ENCODE assay signal across 1 cellular context in the genomic region with DNA sequence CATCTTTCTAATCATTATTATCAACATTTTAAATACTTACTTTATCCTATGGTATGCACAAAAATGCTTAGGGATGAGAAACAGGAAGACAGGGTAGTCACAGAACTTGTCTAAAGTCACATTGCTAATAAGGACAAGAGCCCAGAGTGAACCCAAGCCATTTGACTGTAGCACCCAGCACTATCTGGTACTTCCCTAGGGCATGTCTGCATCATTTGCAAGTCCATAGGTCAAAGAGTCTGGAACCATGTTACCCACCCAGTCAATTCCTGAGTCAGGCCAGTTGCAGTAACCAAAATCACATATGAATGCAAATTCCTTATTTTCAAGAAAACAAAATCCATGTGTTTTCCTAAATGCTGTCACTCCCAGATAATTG.
TF ChIP-seq lines count a peak whose summit lies in the region.

No MANE protein-coding gene starts in this region.

TF ChIP-seq in HepG2, 621 proteins besides CTCF, POLR2A, EP300 and RAD21 (continued from another document):
- TF ChIP-seq, protein P1, sequence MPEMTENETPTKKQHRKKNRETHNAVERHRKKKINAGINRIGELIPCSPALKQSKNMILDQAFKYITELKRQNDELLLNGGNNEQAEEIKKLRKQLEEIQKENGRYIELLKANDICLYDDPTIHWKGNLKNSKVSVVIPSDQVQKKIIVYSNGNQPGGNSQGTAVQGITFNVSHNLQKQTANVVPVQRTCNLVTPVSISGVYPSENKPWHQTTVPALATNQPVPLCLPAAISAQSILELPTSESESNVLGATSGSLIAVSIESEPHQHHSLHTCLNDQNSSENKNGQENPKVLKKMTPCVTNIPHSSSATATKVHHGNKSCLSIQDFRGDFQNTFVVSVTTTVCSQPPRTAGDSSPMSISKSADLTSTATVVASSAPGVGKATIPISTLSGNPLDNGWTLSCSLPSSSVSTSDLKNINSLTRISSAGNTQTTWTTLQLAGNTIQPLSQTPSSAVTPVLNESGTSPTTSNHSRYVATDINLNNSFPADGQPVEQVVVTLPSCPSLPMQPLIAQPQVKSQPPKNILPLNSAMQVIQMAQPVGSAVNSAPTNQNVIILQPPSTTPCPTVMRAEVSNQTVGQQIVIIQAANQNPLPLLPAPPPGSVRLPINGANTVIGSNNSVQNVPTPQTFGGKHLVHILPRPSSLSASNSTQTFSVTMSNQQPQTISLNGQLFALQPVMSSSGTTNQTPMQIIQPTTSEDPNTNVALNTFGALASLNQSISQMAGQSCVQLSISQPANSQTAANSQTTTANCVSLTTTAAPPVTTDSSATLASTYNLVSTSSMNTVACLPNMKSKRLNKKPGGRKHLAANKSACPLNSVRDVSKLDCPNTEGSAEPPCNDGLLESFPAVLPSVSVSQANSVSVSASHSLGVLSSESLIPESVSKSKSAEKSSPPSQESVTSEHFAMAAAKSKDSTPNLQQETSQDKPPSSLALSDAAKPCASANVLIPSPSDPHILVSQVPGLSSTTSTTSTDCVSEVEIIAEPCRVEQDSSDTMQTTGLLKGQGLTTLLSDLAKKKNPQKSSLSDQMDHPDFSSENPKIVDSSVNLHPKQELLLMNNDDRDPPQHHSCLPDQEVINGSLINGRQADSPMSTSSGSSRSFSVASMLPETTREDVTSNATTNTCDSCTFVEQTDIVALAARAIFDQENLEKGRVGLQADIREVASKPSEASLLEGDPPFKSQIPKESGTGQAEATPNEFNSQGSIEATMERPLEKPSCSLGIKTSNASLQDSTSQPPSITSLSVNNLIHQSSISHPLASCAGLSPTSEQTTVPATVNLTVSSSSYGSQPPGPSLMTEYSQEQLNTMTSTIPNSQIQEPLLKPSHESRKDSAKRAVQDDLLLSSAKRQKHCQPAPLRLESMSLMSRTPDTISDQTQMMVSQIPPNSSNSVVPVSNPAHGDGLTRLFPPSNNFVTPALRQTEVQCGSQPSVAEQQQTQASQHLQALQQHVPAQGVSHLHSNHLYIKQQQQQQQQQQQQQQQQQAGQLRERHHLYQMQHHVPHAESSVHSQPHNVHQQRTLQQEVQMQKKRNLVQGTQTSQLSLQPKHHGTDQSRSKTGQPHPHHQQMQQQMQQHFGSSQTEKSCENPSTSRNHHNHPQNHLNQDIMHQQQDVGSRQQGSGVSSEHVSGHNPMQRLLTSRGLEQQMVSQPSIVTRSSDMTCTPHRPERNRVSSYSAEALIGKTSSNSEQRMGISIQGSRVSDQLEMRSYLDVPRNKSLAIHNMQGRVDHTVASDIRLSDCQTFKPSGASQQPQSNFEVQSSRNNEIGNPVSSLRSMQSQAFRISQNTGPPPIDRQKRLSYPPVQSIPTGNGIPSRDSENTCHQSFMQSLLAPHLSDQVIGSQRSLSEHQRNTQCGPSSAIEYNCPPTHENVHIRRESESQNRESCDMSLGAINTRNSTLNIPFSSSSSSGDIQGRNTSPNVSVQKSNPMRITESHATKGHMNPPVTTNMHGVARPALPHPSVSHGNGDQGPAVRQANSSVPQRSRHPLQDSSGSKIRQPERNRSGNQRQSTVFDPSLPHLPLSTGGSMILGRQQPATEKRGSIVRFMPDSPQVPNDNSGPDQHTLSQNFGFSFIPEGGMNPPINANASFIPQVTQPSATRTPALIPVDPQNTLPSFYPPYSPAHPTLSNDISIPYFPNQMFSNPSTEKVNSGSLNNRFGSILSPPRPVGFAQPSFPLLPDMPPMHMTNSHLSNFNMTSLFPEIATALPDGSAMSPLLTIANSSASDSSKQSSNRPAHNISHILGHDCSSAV (CRISPR knock-in tag; IDR thresholded peaks at IDR 0.05; ENCODE audit: borderline replicate concordance), result no peak
- peak; percentile 67; the same call in 1 of the 2 replicates for TF ChIP-seq ZNF644 (CRISPR knock-in tag; IDR thresholded peaks at IDR 0.05; ENCODE audit: low read depth)
- no peak for TF ChIP-seq RORA (CRISPR knock-in tag; IDR thresholded peaks at IDR 0.05)
- no peak for TF ChIP-seq FOXA1 (IDR thresholded peaks at IDR 0.05)
- no peak for TF ChIP-seq FOXA1 (CRISPR knock-in tag; IDR thresholded peaks at IDR 0.05)
- no peak for TF ChIP-seq NKX3-1 (CRISPR knock-in tag; IDR thresholded peaks at IDR 0.05)
- TF ChIP-seq EHMT2 (IDR thresholded peaks at IDR 0.05; ENCODE audit: borderline replicate concordance, low read depth, low read length), result no peak
- TF ChIP-seq ZSCAN21 (CRISPR knock-in tag; IDR thresholded peaks at IDR 0.05; ENCODE audit: borderline replicate concordance), result no peak
- TF ChIP-seq, protein P2, sequence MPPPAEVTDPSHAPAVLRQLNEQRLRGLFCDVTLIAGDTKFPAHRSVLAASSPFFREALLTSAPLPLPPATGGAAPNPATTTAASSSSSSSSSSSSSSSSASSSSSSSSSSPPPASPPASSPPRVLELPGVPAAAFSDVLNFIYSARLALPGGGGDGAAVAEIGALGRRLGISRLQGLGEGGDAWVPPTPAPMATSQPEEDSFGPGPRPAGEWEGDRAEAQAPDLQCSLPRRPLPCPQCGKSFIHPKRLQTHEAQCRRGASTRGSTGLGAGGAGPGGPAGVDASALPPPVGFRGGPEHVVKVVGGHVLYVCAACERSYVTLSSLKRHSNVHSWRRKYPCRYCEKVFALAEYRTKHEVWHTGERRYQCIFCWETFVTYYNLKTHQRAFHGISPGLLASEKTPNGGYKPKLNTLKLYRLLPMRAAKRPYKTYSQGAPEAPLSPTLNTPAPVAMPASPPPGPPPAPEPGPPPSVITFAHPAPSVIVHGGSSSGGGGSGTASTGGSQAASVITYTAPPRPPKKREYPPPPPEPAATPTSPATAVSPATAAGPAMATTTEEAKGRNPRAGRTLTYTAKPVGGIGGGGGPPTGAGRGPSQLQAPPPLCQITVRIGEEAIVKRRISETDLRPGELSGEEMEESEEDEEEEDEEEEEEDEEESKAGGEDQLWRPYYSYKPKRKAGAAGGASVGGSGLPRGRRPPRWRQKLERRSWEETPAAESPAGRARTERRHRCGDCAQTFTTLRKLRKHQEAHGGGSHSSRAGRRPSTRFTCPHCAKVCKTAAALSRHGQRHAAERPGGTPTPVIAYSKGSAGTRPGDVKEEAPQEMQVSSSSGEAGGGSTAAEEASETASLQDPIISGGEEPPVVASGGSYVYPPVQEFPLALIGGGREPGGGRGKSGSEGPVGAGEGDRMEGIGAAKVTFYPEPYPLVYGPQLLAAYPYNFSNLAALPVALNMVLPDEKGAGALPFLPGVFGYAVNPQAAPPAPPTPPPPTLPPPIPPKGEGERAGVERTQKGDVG (CRISPR knock-in tag; IDR thresholded peaks at IDR 0.05; ENCODE audit: borderline replicate concordance), result no peak
- TF ChIP-seq GPBP1L1 (CRISPR knock-in tag; IDR thresholded peaks at IDR 0.05), result no peak
- no peak for TF ChIP-seq ATAD3A (CRISPR knock-in tag; IDR thresholded peaks at IDR 0.05)
- no peak for TF ChIP-seq FOXJ3 (CRISPR knock-in tag; IDR thresholded peaks at IDR 0.05; ENCODE audit: borderline replicate concordance)
- no peak for TF ChIP-seq ZNF563 (CRISPR knock-in tag; IDR thresholded peaks at IDR 0.05)
- TF ChIP-seq MTA3 (CRISPR knock-in tag; IDR thresholded peaks at IDR 0.05), result no peak
- no peak for TF ChIP-seq ZNF749 (CRISPR knock-in tag; IDR thresholded peaks at IDR 0.05; ENCODE audit: borderline replicate concordance)
TF ChIP-seq in HepG2: peak in this region for 8.
